16 cellular contexts compared by ENCODE assay signal in genomic region chr6:135647521-135647920, GRCh38.
A peak's percentile ranks its signal among the peaks of the same experiment; 100 is the strongest.
DNase-seq lines count a peak whose midpoint lies in the region; TF ChIP-seq lines count a peak whose summit lies in the region.
"Had no signal": no experiment of that assay in that cellular context is flagged by ENCODE, and none has a peak within 500 bp of the region (broad histone marks: within the 10 kb centered on the region; RNA-seq: fewer than 3 reads in every experiment).

No MANE protein-coding gene starts in this region.

- intact Hi-C loops in activated CD4-positive, alpha-beta T cell treated with anti-CD3 and anti-CD28 coated beads, Interleukin-2, amount 10 ng/mL, durations not matched to agents 24 days and 14 days (cut with micrococcal nuclease) = loop anchor here (1.0 to 10.0 kb wide), 9 partner anchors 23 to 533 kb away; partner anchors contain the start of gene AHI1
- intact Hi-C loops in A673 (cut with micrococcal nuclease; ENCODE audit: unreplicated experiment) = no loop called here

- no peak overlapping the region for H3K4me3 ChIP-seq in A673 (ENCODE audit: low read depth, low read length, poor library complexity, severe bottlenecking)

- H3K4me3 Mint-ChIP-seq in activated CD4-positive, alpha-beta T cell treated with anti-CD3 and anti-CD28 coated beads, Interleukin-2, amount 10 ng/mL, durations not matched to agents 24 days and 14 days = peak overlapping the region; percentile 86
- H3K4me3 Mint-ChIP-seq: CD14-positive monocyte, HFFc6 had no signal

- no peaks in the 10 kb centered on the region for H3K36me3 ChIP-seq in A673 (ENCODE audit: insufficient read depth, low read length, poor library complexity, severe bottlenecking)

- peaks cover 52% of the 10 kb centered on the region for H3K4me1 Mint-ChIP-seq in activated CD4-positive, alpha-beta T cell treated with anti-CD3 and anti-CD28 coated beads, Interleukin-2, amount 10 ng/mL, durations not matched to agents 24 days and 14 days

- H3K27me3 Mint-ChIP-seq in activated CD4-positive, alpha-beta T cell treated with anti-CD3 and anti-CD28 coated beads, Interleukin-2, amount 10 ng/mL, durations not matched to agents 24 days and 14 days = no peaks in the 10 kb centered on the region

- H3K27me3 ChIP-seq in A673 (replicated peaks; ENCODE audit: insufficient read depth, low read depth, low read length, poor library complexity) = no peaks in the 10 kb centered on the region

- no TSS peak for BruUV-seq in A673 (replicated peaks; lab: Mats Ljungman, UMichigan)

- peaks cover 73% of the 10 kb centered on the region for H3K36me3 Mint-ChIP-seq in activated CD4-positive, alpha-beta T cell treated with anti-CD3 and anti-CD28 coated beads, Interleukin-2, amount 10 ng/mL, durations not matched to agents 24 days and 14 days (ENCODE audit: low read depth)
- H3K36me3 Mint-ChIP-seq: CD14-positive monocyte had no signal

- CTCF ChIA-PET in A673 (lab: Charles Lee) = no interaction called here

- POLR2A ChIA-PET in A673 (lab: Charles Lee; ENCODE audit: low non-redundant PET) = no interaction called here

- no peak overlapping the region for H3K27ac ChIP-seq in A673 (ENCODE audit: low read depth, low read length, poor library complexity, severe bottlenecking)

- TF ChIP-seq CTCF in A673 (conservative IDR thresholded peaks at IDR 0.05; ENCODE audit: low read depth, low read length) = no peak

- DNase-seq in activated CD4-positive, alpha-beta T cell treated with anti-CD3 and anti-CD28 coated beads, Interleukin-2, amount 10 ng/mL, durations not matched to agents 24 days and 14 days = no peak
- DNase-seq in activated CD4-positive, alpha-beta T cell treated with anti-CD3 and anti-CD28 coated beads for 4 hours = no peak
- DNase-seq in stimulated activated CD4-positive, alpha-beta T cell treated with anti-CD3 and anti-CD28 coated beads, Interleukin-15, amount 100 ng/mL, for 24 hours = peak; percentile 48
- no peak for DNase-seq in stimulated activated CD4-positive, alpha-beta T cell treated with anti-CD3 and anti-CD28 coated beads, Interleukin-12 subunit alpha, Interleukin-12 subunit beta, amount 100 ng/mL, for 4 hours
- DNase-seq in stimulated activated CD4-positive, alpha-beta T cell treated with anti-CD3 and anti-CD28 coated beads, Interleukin-1b, Interleukin-23, amount 100 ng/mL, for 48 hours = peak; percentile 42
- no peak for DNase-seq in A673 (ENCODE audit: low spot score)
- no peak for DNase-seq in DMS153 treated with DMSO at 0.1 percent for 48 hours (lab: John Stamatoyannopoulos, UW; ENCODE audit: unreplicated experiment)
- no peak for DNase-seq in effector CD8-positive, alpha-beta T cell (lab: John Stamatoyannopoulos, UW)
- DNase-seq: COR-L47, DMS153, HFFc6, KBM-7, NCI-H146, NCI-H2227 treated with DMSO at 0.1 percent for 48 hours, NCI-H526 had no signal

- H3K9me3 ChIP-seq in A673 (ENCODE audit: low read depth, low read length, poor library complexity, severe bottlenecking) = no peaks in the 10 kb centered on the region

- H3K27ac Mint-ChIP-seq in activated CD4-positive, alpha-beta T cell treated with anti-CD3 and anti-CD28 coated beads, Interleukin-2, amount 10 ng/mL, durations not matched to agents 24 days and 14 days = peak overlapping the region; percentile 98
- H3K27ac Mint-ChIP-seq: CD14-positive monocyte, HFFc6 had no signal

- H3K4me1 ChIP-seq in A673 (ENCODE audit: insufficient read depth, low read length, poor library complexity, severe bottlenecking) = no peaks in the 10 kb centered on the region

- H3K9me3 Mint-ChIP-seq in activated CD4-positive, alpha-beta T cell treated with anti-CD3 and anti-CD28 coated beads, Interleukin-2, amount 10 ng/mL, durations not matched to agents 24 days and 14 days = peaks cover 41% of the 10 kb centered on the region

Comparison
In these comparisons a context has a peak if more than half of its experiments do, and no peak if none do; other contexts are left out.
1. DNase-seq: peak in stimulated activated CD4-positive, alpha-beta T cell treated with anti-CD3 and anti-CD28 coated beads, Interleukin-15, amount 100 ng/mL, for 24 hours (single experiment) and stimulated activated CD4-positive, alpha-beta T cell treated with anti-CD3 and anti-CD28 coated beads, Interleukin-1b, Interleukin-23, amount 100 ng/mL, for 48 hours (single experiment); none in activated CD4-positive, alpha-beta T cell treated with anti-CD3 and anti-CD28 coated beads, Interleukin-2, amount 10 ng/mL, durations not matched to agents 24 days and 14 days (single experiment), activated CD4-positive, alpha-beta T cell treated with anti-CD3 and anti-CD28 coated beads for 4 hours (0 of 2), stimulated activated CD4-positive, alpha-beta T cell treated with anti-CD3 and anti-CD28 coated beads, Interleukin-12 subunit alpha, Interleukin-12 subunit beta, amount 100 ng/mL, for 4 hours (single experiment), A673 (single experiment), DMS153 treated with DMSO at 0.1 percent for 48 hours (single experiment) and effector CD8-positive, alpha-beta T cell (single experiment).